In the genomic region with DNA sequence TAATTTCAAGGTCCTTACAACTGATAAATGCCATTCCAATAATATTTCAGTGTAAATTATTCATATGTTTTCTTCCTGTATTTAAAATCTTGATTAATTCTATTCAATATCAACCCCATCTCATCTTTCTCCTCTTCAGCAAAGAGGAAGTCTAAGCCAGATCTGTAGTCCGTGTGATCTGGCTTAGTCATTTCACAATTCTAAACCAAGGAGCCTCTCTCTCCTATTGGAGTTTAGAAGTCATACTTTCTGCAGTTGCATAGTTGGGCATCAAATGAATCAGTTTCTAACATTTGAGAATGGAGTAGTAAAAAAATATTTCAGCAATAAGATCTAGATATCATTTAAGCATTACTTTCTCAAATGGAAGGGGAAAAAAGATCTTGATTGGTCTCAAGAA, we compare ENCODE assay signal across 22 cellular contexts.
"Had no signal": no experiment of that assay in that cellular context is flagged by ENCODE, and none has a peak within 500 bp of the region (broad histone marks: within the 10 kb centered on the region; RNA-seq: fewer than 3 reads in every experiment).

No MANE protein-coding gene starts in this region.

- H3K4me1 ChIP-seq: body of pancreas, gastrocnemius medialis, lower lobe of right lung, spleen had no signal

- H3K27me3 Mint-ChIP-seq: activated naive CD8-positive, alpha-beta T cell; stimulated activated naive CD8-positive, alpha-beta T cell treated with anti-CD3 and anti-CD28 coated beads, Interleukin-15, amount 100 ng/mL, for 72 hours had no signal

- H3K27me3 ChIP-seq: body of pancreas, gastrocnemius medialis, heart right ventricle, spleen, testis, upper lobe of right lung had no signal

- H3K9me3 ChIP-seq: body of pancreas, gastrocnemius medialis, heart right ventricle, lower lobe of right lung, spleen, testis, upper lobe of right lung had no signal

- H3K9me3 Mint-ChIP-seq: stimulated activated naive CD8-positive, alpha-beta T cell treated with anti-CD3 and anti-CD28 coated beads, Interleukin-15, amount 100 ng/mL, for 72 hours had no signal

- H3K4me3 Mint-ChIP-seq: activated CD8-positive, alpha-beta T cell treated with anti-CD3 and anti-CD28 coated beads, Interleukin-2, amount 10 ng/mL, durations not matched to agents 7 days and 5 days; activated naive CD8-positive, alpha-beta T cell; activated T-cell treated with anti-CD3 and anti-CD28 coated beads, Interleukin-2, amount 50 U/mL, for 72 hours; mesothelial cell of epicardium; stimulated activated naive CD8-positive, alpha-beta T cell treated with anti-CD3 and anti-CD28 coated beads, Interleukin-15, amount 100 ng/mL, for 72 hours had no signal

- DNase-seq: activated CD4-positive, alpha-beta T cell treated with anti-CD3 and anti-CD28 coated beads for 48 hours; activated CD8-positive, alpha-beta memory T cell treated with anti-CD3 and anti-CD28 coated beads, Interleukin-2, amount 50 U/mL, for 48 hours; activated CD8-positive, alpha-beta T cell treated with anti-CD3 and anti-CD28 coated beads, Interleukin-2, amount 10 ng/mL, durations not matched to agents 7 days and 5 days; activated gamma-delta T cell treated with Interleukin-2 at 50 U/mL for 16 hours; activated T-cell treated with anti-CD3 and anti-CD28 coated beads, Interleukin-2, amount 50 U/mL, for 72 hours; amygdala; body of pancreas; central memory CD4-positive, alpha-beta T cell; gastrocnemius medialis; heart right ventricle; left colon; lower lobe of right lung; spleen; stimulated activated CD4-positive, alpha-beta T cell treated with anti-CD3 and anti-CD28 coated beads, Interleukin-1b, Interleukin-23, amount 100 ng/mL, for 48 hours; stimulated activated naive CD8-positive, alpha-beta T cell treated with anti-CD3 and anti-CD28 coated beads, Interleukin-15, amount 100 ng/mL, for 72 hours; T-helper 1 cell; T1000; testis; upper lobe of right lung had no signal

- H3K36me3 ChIP-seq: gastrocnemius medialis, heart right ventricle, lower lobe of right lung, spleen, upper lobe of right lung had no signal

- H3K4me1 Mint-ChIP-seq: stimulated activated naive CD8-positive, alpha-beta T cell treated with anti-CD3 and anti-CD28 coated beads, Interleukin-15, amount 100 ng/mL, for 72 hours had no signal

- H3K27ac Mint-ChIP-seq: activated CD8-positive, alpha-beta T cell treated with anti-CD3 and anti-CD28 coated beads, Interleukin-2, amount 10 ng/mL, durations not matched to agents 7 days and 5 days; activated naive CD8-positive, alpha-beta T cell; activated T-cell treated with anti-CD3 and anti-CD28 coated beads, Interleukin-2, amount 50 U/mL, for 72 hours; mesothelial cell of epicardium; stimulated activated naive CD8-positive, alpha-beta T cell treated with anti-CD3 and anti-CD28 coated beads, Interleukin-15, amount 100 ng/mL, for 72 hours had no signal

- H3K27ac ChIP-seq: body of pancreas, coronary artery, gastrocnemius medialis, heart right ventricle, lower lobe of right lung, spleen, testis, upper lobe of right lung had no signal

- H3K4me3 ChIP-seq: body of pancreas, coronary artery, gastrocnemius medialis, heart right ventricle, lower lobe of right lung, spleen, testis, upper lobe of right lung had no signal

- H3K36me3 Mint-ChIP-seq: activated naive CD8-positive, alpha-beta T cell; mesothelial cell of epicardium had no signal
